34 cellular contexts compared by ENCODE assay signal in genomic region chr5:178555005-178555404, GRCh38. TPM values are rescaled to one million over a fixed set of nuclear protein-coding genes. Genes with fewer than 3 reads are reported as not detected.
"Had no signal": no experiment of that assay in that cellular context is flagged by ENCODE, and none has a peak within 500 bp of the region (broad histone marks: within the 10 kb centered on the region; RNA-seq: fewer than 3 reads in every experiment).

No MANE protein-coding gene starts in this region.

- H3K27me3 ChIP-seq: brain microvascular endothelial cell, left lung, neutrophil, testis, transverse colon had no signal

- H3K4me3 ChIP-seq: left lung, lower lobe of right lung, mucosa of descending colon, skin epidermis, testis, transverse colon had no signal

- H3K9me3 ChIP-seq: left lung, lower lobe of right lung, mucosa of descending colon, neutrophil, testis, transverse colon had no signal

- H3K27ac Mint-ChIP-seq: activated CD4-positive, alpha-beta memory T cell treated with anti-CD3 and anti-CD28 coated beads for 36 hours; effector memory CD8-positive, alpha-beta T cell; natural killer cell treated with Interleukin-12 subunit alpha and Interleukin-12 subunit beta and Interleukin-15 and Interleukin-18, amount 100 ng/mL, for 72 hours; progenitor cell of endocrine pancreas had no signal

- H3K9me3 Mint-ChIP-seq: activated CD4-positive, alpha-beta memory T cell treated with anti-CD3 and anti-CD28 coated beads for 36 hours; effector memory CD8-positive, alpha-beta T cell; natural killer cell treated with Interleukin-12 subunit alpha and Interleukin-12 subunit beta and Interleukin-15 and Interleukin-18, amount 100 ng/mL, for 72 hours had no signal

- H3K27ac ChIP-seq: brain microvascular endothelial cell, left lung, lower lobe of right lung, neutrophil, skin epidermis, testis, transverse colon, VCaP had no signal

- ATAC-seq: activated CD4-positive, CD25-positive, alpha-beta regulatory T cell treated with anti-CD3 and anti-CD28 coated beads, Interleukin-2, amount 50 U/mL, for 24 hours; effector memory CD8-positive, alpha-beta T cell; esophagus mucosa; left lung; lower lobe of right lung; mucosa of descending colon; sciatic nerve; stimulated activated naive CD8-positive, alpha-beta T cell treated with anti-CD3 and anti-CD28 coated beads, Interleukin-15, Interleukin-2, amounts not matched to agents 100 U/mL and 50 U/mL, for 24 hours; T-helper 17 cell had no signal

- DNase-seq: activated CD4-positive, alpha-beta memory T cell treated with anti-CD3 and anti-CD28 coated beads for 36 hours; activated CD4-positive, alpha-beta T cell treated with anti-CD3 and anti-CD28 coated beads for 48 hours; activated CD8-positive, alpha-beta memory T cell treated with anti-CD3 and anti-CD28 coated beads, Interleukin-2, amount 50 U/mL, for 4 hours; activated gamma-delta T cell treated with Interleukin-2 at 50 U/mL for 16 hours; activated naive CD4-positive, alpha-beta T cell treated with anti-CD3 and anti-CD28 coated beads, Interleukin-2, amount 50 U/mL, for 16 hours; activated T-cell treated with anti-CD3 and anti-CD28 coated beads, Interleukin-2, amount 50 U/mL, for 1 hour; amniotic stem cell; brain microvascular endothelial cell; caudate nucleus; cortex of kidney; effector memory CD8-positive, alpha-beta T cell; foreskin fibroblast; hippocampal formation; left lung; lower lobe of right lung; mesenchymal stem cell; mucosa of descending colon; retina; stimulated activated CD4-positive, alpha-beta T cell treated with anti-CD3 and anti-CD28 coated beads, Interleukin-12 subunit alpha, Interleukin-12 subunit beta, amount 100 ng/mL, for 4 hours; stimulated activated CD4-positive, alpha-beta T cell treated with anti-CD3 and anti-CD28 coated beads, Interleukin-4, amount 100 ng/mL, for 1 hour; stimulated activated naive CD8-positive, alpha-beta T cell treated with anti-CD3 and anti-CD28 coated beads, Interleukin-15, Interleukin-2, amounts not matched to agents 100 U/mL and 50 U/mL, for 24 hours; T-helper 17 cell; testis; transverse colon had no signal

- H3K36me3 Mint-ChIP-seq: activated CD4-positive, alpha-beta memory T cell treated with anti-CD3 and anti-CD28 coated beads for 36 hours; natural killer cell treated with Interleukin-12 subunit alpha and Interleukin-12 subunit beta and Interleukin-15 and Interleukin-18, amount 100 ng/mL, for 72 hours had no signal

- H3K36me3 ChIP-seq: brain microvascular endothelial cell, left lung, lower lobe of right lung, neutrophil, transverse colon had no signal

- H3K4me3 Mint-ChIP-seq: activated CD4-positive, alpha-beta memory T cell treated with anti-CD3 and anti-CD28 coated beads for 36 hours; effector memory CD8-positive, alpha-beta T cell; natural killer cell treated with Interleukin-12 subunit alpha and Interleukin-12 subunit beta and Interleukin-15 and Interleukin-18, amount 100 ng/mL, for 72 hours; T-helper 17 cell had no signal

- H3K4me1 ChIP-seq: left lung, lower lobe of right lung, testis, transverse colon had no signal

RNA-seq across cellular contexts. Expression of gene COL23A1, which starts 35.2 kb away (rescaled TPM):
- total RNA-seq: endothelial cell of umbilical vein, osteocyte, T-helper 17 cell had no signal
